8 cellular contexts compared by ENCODE assay signal in genomic region chr16:89216315-89217137, GRCh38. TPM values are rescaled to one million over a fixed set of nuclear protein-coding genes. Genes with fewer than 3 reads are reported as not detected.
A peak's percentile ranks its signal among the peaks of the same experiment; 100 is the strongest.
DNase-seq lines count a peak whose midpoint lies in the region; ATAC-seq and TF ChIP-seq lines count a peak whose summit lies in the region.

No MANE protein-coding gene starts in this region.

- H3K9me3 Mint-ChIP-seq in IgD-negative memory B cell (no peaks in the 10 kb centered on the region), nephron progenitor cell (no peaks in the 10 kb centered on the region)

- H3K4me3 Mint-ChIP-seq in IgD-negative memory B cell (peak overlapping the region; percentile 81 to 94 (median 88)), nephron progenitor cell (peak overlapping the region; percentile 91)

- H3K4me3 ChIP-seq in fibroblast of villous mesenchyme (ENCODE audit: low read depth, low read length): peak overlapping the region; percentile 97

- no peaks in the 10 kb centered on the region for H3K36me3 Mint-ChIP-seq in IgD-negative memory B cell
- peaks cover 3% of the 10 kb centered on the region for H3K36me3 Mint-ChIP-seq in nephron progenitor cell (ENCODE audit: low read depth)

- H3K4me1 Mint-ChIP-seq in IgD-negative memory B cell: peaks cover 11 to 16% (median 13%) of the 10 kb centered on the region in 3 donors
- H3K4me1 Mint-ChIP-seq in nephron progenitor cell: peaks cover 21% of the 10 kb centered on the region

- ATAC-seq in GM18517 (IDR thresholded peaks at IDR 0.05; ENCODE audit: unreplicated experiment): no peak

- H3K27me3 Mint-ChIP-seq in IgD-negative memory B cell (no peaks in the 10 kb centered on the region), nephron progenitor cell (ENCODE audit: low read depth, poor library complexity) (peaks cover 24% of the 10 kb centered on the region)

- TF ChIP-seq POLR2A in Raji (IDR thresholded peaks at IDR 0.05; ENCODE audit: insufficient read depth, low read depth, low read length): 0 out of 2 replicates have a peak, but pooled peaks have one; percentile 22

- H3K27ac Mint-ChIP-seq in IgD-negative memory B cell: peak overlapping the region; percentile 71 to 98 (median 87)
- peak overlapping the region; percentile 87 for H3K27ac Mint-ChIP-seq in nephron progenitor cell

- peak; percentile 71 for DNase-seq in EL
- DNase-seq in activated gamma-delta T cell (lab: John Stamatoyannopoulos, UW): peak; percentile 40
- DNase-seq in fibroblast of villous mesenchyme (ENCODE audit: low read depth): peak; percentile 86
- peak; percentile 76 for DNase-seq in nephron progenitor cell
- DNase-seq in stimulated activated naive CD4-positive, alpha-beta T cell (lab: John Stamatoyannopoulos, UW): peak; percentile 69 to 84 (median 77)

- TF ChIP-seq CTCF in fibroblast of villous mesenchyme (IDR thresholded peaks at IDR 0.05; ENCODE audit: insufficient read depth, low read depth, low read length) (peak; percentile 67), nephron progenitor cell (IDR thresholded peaks at IDR 0.05) (peak; percentile 68)

RNA-seq across cellular contexts. Expression of gene ZNF778, which starts 1.0 kb away (rescaled TPM):
- polyA plus RNA-seq in IgD-negative memory B cell: 1.3 TPM
- 8.7 and 16.4 TPM in 2 replicates for total RNA-seq in fibroblast of villous mesenchyme

RNA-seq across cellular contexts. Expression of gene SLC22A31, which starts 16.2 kb away (rescaled TPM):
- polyA plus RNA-seq in IgD-negative memory B cell: not detected
- under 0.01 TPM in 1 of 2 replicates, not detected in the other for total RNA-seq in fibroblast of villous mesenchyme

RNA-seq across cellular contexts. Expression of gene CDH15, which starts 45.0 kb away (rescaled TPM):
- not detected for polyA plus RNA-seq in IgD-negative memory B cell
- under 0.01 and 0.32 TPM in 2 replicates for total RNA-seq in fibroblast of villous mesenchyme
